ENCODE assay signal across 2 cellular contexts in the genomic region with DNA sequence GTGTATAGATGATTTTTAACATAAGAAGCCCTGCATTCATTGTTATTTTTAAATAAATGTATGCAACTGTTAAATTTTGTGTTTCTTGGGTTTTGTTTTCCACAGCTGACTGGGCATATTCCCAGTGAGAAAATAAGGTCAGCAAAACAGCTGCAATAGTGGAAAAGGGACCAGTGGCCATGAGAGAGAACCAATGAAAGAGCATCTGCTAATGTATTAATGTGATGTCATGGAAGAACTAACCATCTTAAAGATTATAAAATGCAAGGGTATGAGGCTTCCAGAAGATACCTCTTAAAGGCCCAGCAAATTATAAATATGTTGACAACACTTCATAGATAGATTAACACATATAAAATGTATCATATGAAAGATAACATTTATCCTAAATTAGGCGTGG.
TF ChIP-seq lines count a peak whose summit lies in the region.

No MANE protein-coding gene starts in this region.

TF ChIP-seq in neural cell, 6 proteins besides CTCF, POLR2A, EP300 and RAD21:
- TF ChIP-seq EZH2 (IDR thresholded peaks at IDR 0.05; ENCODE audit: borderline replicate concordance, insufficient read depth, low read length, poor library complexity, severe bottlenecking) (no peak), POLR2AphosphoS5 (IDR thresholded peaks at IDR 0.05) (no peak), SMC3 (conservative IDR thresholded peaks at IDR 0.05; ENCODE audit: poor library complexity) (no peak), MXI1 (conservative IDR thresholded peaks at IDR 0.05; ENCODE audit: poor library complexity, severe bottlenecking) (no peak), TAF1 (IDR thresholded peaks at IDR 0.05; ENCODE audit: low read depth) (no peak)
- TF ChIP-seq, protein P1, sequence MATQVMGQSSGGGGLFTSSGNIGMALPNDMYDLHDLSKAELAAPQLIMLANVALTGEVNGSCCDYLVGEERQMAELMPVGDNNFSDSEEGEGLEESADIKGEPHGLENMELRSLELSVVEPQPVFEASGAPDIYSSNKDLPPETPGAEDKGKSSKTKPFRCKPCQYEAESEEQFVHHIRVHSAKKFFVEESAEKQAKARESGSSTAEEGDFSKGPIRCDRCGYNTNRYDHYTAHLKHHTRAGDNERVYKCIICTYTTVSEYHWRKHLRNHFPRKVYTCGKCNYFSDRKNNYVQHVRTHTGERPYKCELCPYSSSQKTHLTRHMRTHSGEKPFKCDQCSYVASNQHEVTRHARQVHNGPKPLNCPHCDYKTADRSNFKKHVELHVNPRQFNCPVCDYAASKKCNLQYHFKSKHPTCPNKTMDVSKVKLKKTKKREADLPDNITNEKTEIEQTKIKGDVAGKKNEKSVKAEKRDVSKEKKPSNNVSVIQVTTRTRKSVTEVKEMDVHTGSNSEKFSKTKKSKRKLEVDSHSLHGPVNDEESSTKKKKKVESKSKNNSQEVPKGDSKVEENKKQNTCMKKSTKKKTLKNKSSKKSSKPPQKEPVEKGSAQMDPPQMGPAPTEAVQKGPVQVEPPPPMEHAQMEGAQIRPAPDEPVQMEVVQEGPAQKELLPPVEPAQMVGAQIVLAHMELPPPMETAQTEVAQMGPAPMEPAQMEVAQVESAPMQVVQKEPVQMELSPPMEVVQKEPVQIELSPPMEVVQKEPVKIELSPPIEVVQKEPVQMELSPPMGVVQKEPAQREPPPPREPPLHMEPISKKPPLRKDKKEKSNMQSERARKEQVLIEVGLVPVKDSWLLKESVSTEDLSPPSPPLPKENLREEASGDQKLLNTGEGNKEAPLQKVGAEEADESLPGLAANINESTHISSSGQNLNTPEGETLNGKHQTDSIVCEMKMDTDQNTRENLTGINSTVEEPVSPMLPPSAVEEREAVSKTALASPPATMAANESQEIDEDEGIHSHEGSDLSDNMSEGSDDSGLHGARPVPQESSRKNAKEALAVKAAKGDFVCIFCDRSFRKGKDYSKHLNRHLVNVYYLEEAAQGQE (IDR thresholded peaks at IDR 0.05; ENCODE audit: borderline replicate concordance), result no peak

TF ChIP-seq in WTC11, 78 proteins besides CTCF, POLR2A, EP300 and RAD21:
- TF ChIP-seq, protein P2, sequence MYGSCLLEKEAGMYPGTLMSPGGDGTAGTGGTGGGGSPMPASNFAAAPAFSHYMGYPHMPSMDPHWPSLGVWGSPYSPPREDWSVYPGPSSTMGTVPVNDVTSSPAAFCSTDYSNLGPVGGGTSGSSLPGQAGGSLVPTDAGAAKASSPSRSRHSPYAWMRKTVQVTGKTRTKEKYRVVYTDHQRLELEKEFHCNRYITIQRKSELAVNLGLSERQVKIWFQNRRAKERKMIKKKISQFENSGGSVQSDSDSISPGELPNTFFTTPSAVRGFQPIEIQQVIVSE (CRISPR knock-in tag; IDR thresholded peaks at IDR 0.05; ENCODE audit: borderline replicate concordance), result no peak
- no peak for TF ChIP-seq IRF2 (CRISPR knock-in tag; IDR thresholded peaks at IDR 0.05; ENCODE audit: borderline replicate concordance, low read depth)
